ENCODE assay signal across 29 cellular contexts in the genomic region with DNA sequence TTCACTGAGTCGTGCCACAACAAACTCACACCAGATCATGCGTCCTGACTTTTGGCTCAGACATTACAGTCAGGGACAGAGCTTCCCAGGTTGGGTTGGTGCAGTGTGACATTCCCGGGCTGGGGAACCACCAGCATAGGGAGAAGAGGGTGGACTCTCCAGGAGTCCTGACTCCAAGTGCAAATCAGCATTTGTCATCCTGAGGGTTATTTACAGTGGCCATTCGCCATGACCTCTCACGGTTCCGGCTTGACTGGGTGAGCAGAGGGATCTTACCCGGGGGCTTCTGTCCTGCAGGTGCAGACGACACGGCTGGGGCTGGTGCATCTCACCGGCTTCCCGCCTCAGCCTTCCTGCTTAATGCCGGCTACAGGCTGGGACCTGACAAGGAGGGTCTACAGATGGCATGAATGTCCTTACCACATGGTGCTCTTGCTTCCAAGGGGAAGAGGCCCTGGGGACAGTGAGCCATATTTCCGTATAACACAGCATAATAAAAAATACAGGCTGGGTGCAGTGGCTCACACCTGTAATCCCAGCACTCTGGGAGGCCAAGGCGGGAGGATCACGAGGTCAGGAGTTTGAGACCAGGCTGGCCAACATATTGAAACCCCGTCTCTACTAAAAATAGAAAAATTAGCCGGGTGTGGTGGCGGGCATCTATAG. TPM values are rescaled to one million over a fixed set of nuclear protein-coding genes. Genes with fewer than 3 reads are reported as not detected.
DNase-seq lines count a peak whose midpoint lies in the region; ATAC-seq, FAIRE-seq and TF ChIP-seq lines count a peak whose summit lies in the region.
"Had no signal": no experiment of that assay in that cellular context is flagged by ENCODE, and none has a peak within 500 bp of the region (broad histone marks: within the 10 kb centered on the region; RNA-seq: fewer than 3 reads in every experiment).

No MANE protein-coding gene starts in this region.

- H3K36me3 ChIP-seq in HAP-1 (replicated peaks): no peaks in the 10 kb centered on the region
- H3K36me3 ChIP-seq: cardiac muscle cell, heart left ventricle, ovary, thyroid gland had no signal

- no peak for TF ChIP-seq POLR2A in GM12891 (IDR thresholded peaks at IDR 0.05; ENCODE audit: low read depth, low read length)

- H3K4me3 ChIP-seq in HAP-1: no peak overlapping the region
- H3K4me3 ChIP-seq: cardiac muscle cell, heart left ventricle, K562, lung, ovary, thyroid gland had no signal

- H3K27me3 ChIP-seq in HAP-1 (ENCODE audit: low read depth): no peaks in the 10 kb centered on the region
- H3K27me3 ChIP-seq: cardiac muscle cell, heart left ventricle, ovary, thyroid gland had no signal

- H3K27ac ChIP-seq in 22Rv1: peak overlapping the region; percentile 52
- H3K27ac ChIP-seq: cardiac muscle cell, heart left ventricle, ovary, thyroid gland had no signal

- H3K4me1 ChIP-seq in HAP-1: no peaks in the 10 kb centered on the region
- H3K4me1 ChIP-seq: thyroid gland had no signal

- peak; percentile 48 for ATAC-seq in left lobe of liver
- ATAC-seq: activated CD4-positive, alpha-beta T cell treated with anti-CD3 and anti-CD28 coated beads for 36 hours; esophagus mucosa; heart left ventricle; K562; SK-N-SH treated with all-trans-retinoic acid at 6 μM for 48 hours; stimulated activated naive CD8-positive, alpha-beta T cell treated with anti-CD3 and anti-CD28 coated beads, Interleukin-15, amount 100 ng/mL, for 72 hours had no signal

- DNase-seq in Caki2 (ENCODE audit: low read depth): peak; percentile 88
- peak; percentile 19 for DNase-seq in NCI-H1694 (lab: John Stamatoyannopoulos, UW)
- no peak for DNase-seq in left lobe of liver (ENCODE audit: low spot score)
- DNase-seq in effector CD4-positive, alpha-beta T cell: no peak
- DNase-seq in GM12891 (ENCODE audit: insufficient read length, low spot score): no peak
- DNase-seq in HAP-1 (ENCODE audit: low spot score in 2 of 2): no peak
- DNase-seq: activated CD4-positive, alpha-beta T cell treated with anti-CD3 and anti-CD28 coated beads for 36 hours; activated T-cell treated with anti-CD3 and anti-CD28 coated beads for 4 hours; anterior cingulate cortex; C1 segment of cervical spinal cord; endodermal cell; foreskin fibroblast; H7; heart left ventricle; kidney glomerular epithelial cell; MV-4-11; NCI-H146; ovary; small intestine; stimulated activated naive CD8-positive, alpha-beta T cell treated with anti-CD3 and anti-CD28 coated beads, Interleukin-15, amount 100 ng/mL, for 72 hours; T-helper 2 cell; thyroid gland had no signal

- no peak for TF ChIP-seq CTCF in 22Rv1 (IDR thresholded peaks at IDR 0.05)

- no peaks in the 10 kb centered on the region for H3K9me3 ChIP-seq in HAP-1
- H3K9me3 ChIP-seq: ovary, thyroid gland had no signal

- in situ Hi-C loops in Caki2 (cut with HindIII; ENCODE audit: low pct_unique_long_range_greater_than_20kb, low sequenced_read_pairs): no loop called here
- in situ Hi-C loops in HAP-1 (cut with MboI; ENCODE audit: low sequenced_read_pairs): no loop called here

- no peak for FAIRE-seq in GM12891 (lab: Jason Lieb, UNC)
- FAIRE-seq: GM12892, K562, small intestine had no signal

TF ChIP-seq in GM12891, 5 proteins besides CTCF, POLR2A, EP300 and RAD21:
- TF ChIP-seq TAF1 (IDR thresholded peaks at IDR 0.05; ENCODE audit: low read depth, low read length) (no peak), SPI1 (IDR thresholded peaks at IDR 0.05; ENCODE audit: low read depth, low read length) (no peak), POU2F2 (IDR thresholded peaks at IDR 0.05; ENCODE audit: low read depth, low read length) (no peak), PAX5 (IDR thresholded peaks at IDR 0.05; ENCODE audit: insufficient read depth, low read length, severe bottlenecking) (no peak), POLR2AphosphoS5 (IDR thresholded peaks at IDR 0.05; ENCODE audit: low read depth, low read length) (no peak)
TF ChIP-seq in GM12891: peak in this region for 0.

RNA-seq across cellular contexts. Expression of a gene that starts 12.5 kb away (rescaled TPM):
- 39.4 and 78.5 TPM in 2 replicates for total RNA-seq in Caki2 (2014; rRNA removed; shearing (Covaris generic); ENCODE audit: low replicate concordance)
- total RNA-seq in left lobe of liver: 55.5 TPM
- 33.2 TPM for polyA plus RNA-seq in GM12891 (2012; ENCODE audit: low read depth, missing spikeins)

RNA-seq across cellular contexts. Expression of a gene that starts 13.8 kb away (rescaled TPM):
- total RNA-seq in Caki2 (2014; rRNA removed; shearing (Covaris generic); ENCODE audit: low replicate concordance): 26.5 and 33.2 TPM in 2 replicates
- total RNA-seq in left lobe of liver: 11.6 TPM
- polyA plus RNA-seq in GM12891 (2012; ENCODE audit: low read depth, missing spikeins): 8.2 TPM

RNA-seq across cellular contexts. Expression of a gene that starts 39.3 kb away (rescaled TPM):
- total RNA-seq in Caki2 (2014; rRNA removed; shearing (Covaris generic); ENCODE audit: low replicate concordance): 13.4 and 16.6 TPM in 2 replicates
- total RNA-seq in left lobe of liver: 44.6 TPM
- 0.04 TPM for polyA plus RNA-seq in GM12891 (2012; ENCODE audit: low read depth, missing spikeins)

RNA-seq across cellular contexts. Expression of a gene that starts 53.1 kb away (rescaled TPM):
- total RNA-seq in Caki2 (2014; rRNA removed; shearing (Covaris generic); ENCODE audit: low replicate concordance): 101 and 106 TPM in 2 replicates
- total RNA-seq in left lobe of liver: 10.7 TPM
- polyA plus RNA-seq in GM12891 (2012; ENCODE audit: low read depth, missing spikeins): 35.2 TPM

RNA-seq across cellular contexts. Expression of a gene that starts 57.4 kb away (rescaled TPM):
- 8.8 and 13.5 TPM in 2 replicates for total RNA-seq in Caki2 (2014; rRNA removed; shearing (Covaris generic); ENCODE audit: low replicate concordance)
- 18.0 TPM for total RNA-seq in left lobe of liver
- polyA plus RNA-seq in GM12891 (2012; ENCODE audit: low read depth, missing spikeins): 1.2 TPM

Comparison
In these comparisons a context has a peak if more than half of its experiments do, and no peak if none do; other contexts are left out.
1. DNase-seq: peak in Caki2 (single experiment) and NCI-H1694 (single experiment); none in left lobe of liver (single experiment), effector CD4-positive, alpha-beta T cell (single experiment), GM12891 (single experiment) and HAP-1 (0 of 2).